In the genomic region with DNA sequence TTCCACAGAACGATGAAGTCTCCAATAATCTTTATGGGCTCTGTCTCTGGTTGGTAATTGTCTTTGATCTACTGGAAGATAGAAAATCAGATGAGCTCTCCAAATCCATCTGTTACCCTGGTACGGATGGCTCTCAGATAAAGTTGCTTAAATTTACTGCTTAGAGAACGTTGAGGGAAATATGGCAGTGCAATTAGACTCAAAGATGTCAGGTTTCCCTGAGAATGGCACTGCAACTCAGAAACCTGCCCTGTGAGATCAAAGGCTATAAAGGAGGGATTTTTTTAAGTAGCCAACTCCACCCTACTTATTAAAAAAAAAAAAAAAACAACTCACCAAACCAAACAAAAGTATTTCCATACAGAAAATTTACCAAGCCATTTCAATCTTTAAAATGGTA, we compare ENCODE assay signal across 1 cellular context.
TF ChIP-seq lines count a peak whose summit lies in the region.

No MANE protein-coding gene starts in this region.

TF ChIP-seq in IMR-90, 13 proteins besides CTCF, POLR2A, EP300 and RAD21 (continued from another document):
- TF ChIP-seq, protein P1, sequence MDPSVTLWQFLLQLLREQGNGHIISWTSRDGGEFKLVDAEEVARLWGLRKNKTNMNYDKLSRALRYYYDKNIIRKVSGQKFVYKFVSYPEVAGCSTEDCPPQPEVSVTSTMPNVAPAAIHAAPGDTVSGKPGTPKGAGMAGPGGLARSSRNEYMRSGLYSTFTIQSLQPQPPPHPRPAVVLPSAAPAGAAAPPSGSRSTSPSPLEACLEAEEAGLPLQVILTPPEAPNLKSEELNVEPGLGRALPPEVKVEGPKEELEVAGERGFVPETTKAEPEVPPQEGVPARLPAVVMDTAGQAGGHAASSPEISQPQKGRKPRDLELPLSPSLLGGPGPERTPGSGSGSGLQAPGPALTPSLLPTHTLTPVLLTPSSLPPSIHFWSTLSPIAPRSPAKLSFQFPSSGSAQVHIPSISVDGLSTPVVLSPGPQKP (IDR thresholded peaks at IDR 0.05; ENCODE audit: borderline replicate concordance, low read depth, low read length), result no peak
- TF ChIP-seq RFX5 (IDR thresholded peaks at IDR 0.05; ENCODE audit: low read depth, low read length), result no peak
- no peak for TF ChIP-seq SMC3 (IDR thresholded peaks at IDR 0.05; ENCODE audit: low read depth, low read length)
- TF ChIP-seq, protein P2, sequence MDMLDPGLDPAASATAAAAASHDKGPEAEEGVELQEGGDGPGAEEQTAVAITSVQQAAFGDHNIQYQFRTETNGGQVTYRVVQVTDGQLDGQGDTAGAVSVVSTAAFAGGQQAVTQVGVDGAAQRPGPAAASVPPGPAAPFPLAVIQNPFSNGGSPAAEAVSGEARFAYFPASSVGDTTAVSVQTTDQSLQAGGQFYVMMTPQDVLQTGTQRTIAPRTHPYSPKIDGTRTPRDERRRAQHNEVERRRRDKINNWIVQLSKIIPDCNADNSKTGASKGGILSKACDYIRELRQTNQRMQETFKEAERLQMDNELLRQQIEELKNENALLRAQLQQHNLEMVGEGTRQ (IDR thresholded peaks at IDR 0.05; ENCODE audit: low read depth, low read length), result no peak
